In the genomic region with DNA sequence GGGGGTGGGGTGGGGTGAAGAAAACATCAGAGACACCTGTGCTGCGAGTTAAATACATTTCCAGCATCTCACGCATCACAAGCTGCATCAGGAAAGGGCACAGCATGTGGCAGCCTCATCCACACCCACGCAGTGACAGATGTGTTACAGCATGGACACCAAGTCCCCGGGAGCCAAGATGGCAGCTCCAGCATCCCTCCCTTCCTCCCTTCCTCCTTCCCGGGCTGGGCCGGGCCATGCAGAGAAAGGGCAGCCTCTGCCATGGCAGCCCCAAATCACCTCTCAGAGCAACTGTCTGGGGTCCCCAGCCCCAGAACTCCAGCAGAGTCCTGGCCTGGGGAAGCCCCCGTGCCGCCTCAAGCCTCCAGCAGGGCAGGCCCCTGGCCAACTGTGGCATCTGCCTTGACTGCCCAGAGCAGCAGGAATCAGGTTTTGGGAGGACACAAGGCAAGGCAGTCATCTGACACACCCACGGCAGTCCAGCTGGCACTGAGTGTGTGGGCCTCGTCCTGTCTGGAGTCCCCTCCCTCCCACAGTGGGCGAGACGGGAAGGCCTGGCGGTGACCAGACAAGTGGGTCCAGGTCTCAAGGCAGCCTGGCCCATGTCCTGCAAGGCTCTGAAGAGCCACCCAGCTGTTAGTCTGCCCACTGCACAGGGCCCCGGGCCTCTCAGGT, we compare ENCODE assay signal across 30 cellular contexts. TPM values are rescaled to one million over a fixed set of nuclear protein-coding genes. Genes with fewer than 3 reads are reported as not detected.
A peak's percentile ranks its signal among the peaks of the same experiment; 100 is the strongest.
DNase-seq lines count a peak whose midpoint lies in the region; ATAC-seq and TF ChIP-seq lines count a peak whose summit lies in the region.
"Had no signal": no experiment of that assay in that cellular context is flagged by ENCODE, and none has a peak within 500 bp of the region (broad histone marks: within the 10 kb centered on the region; RNA-seq: fewer than 3 reads in every experiment).

No MANE protein-coding gene starts in this region.

- no peak overlapping the region for H3K27ac Mint-ChIP-seq in endodermal cell
- H3K27ac Mint-ChIP-seq: activated CD4-positive, alpha-beta memory T cell treated with anti-CD3 and anti-CD28 coated beads, Interleukin-2, amount 10 ng/mL, durations not matched to agents 7 days and 5 days; activated naive CD4-positive, alpha-beta T cell treated with anti-CD3 and anti-CD28 coated beads, Interleukin-2, amount 50 U/mL, for 72 hours; activated T-helper 17 cell treated with anti-CD3 and anti-CD28 coated beads, Interleukin-2, amount 50 U/mL, for 72 hours; CD4-positive, alpha-beta T cell; dendritic cell treated with granulocyte-macrophage colony-stimulating factor and Interleukin-4, amounts not matched to agents 40 ng/mL and 50 ng/mL, for 4 days; immature natural killer cell; T-helper 1 cell treated with Interleukin-12 subunit alpha and Interleukin-12 subunit beta and Interleukin-4 antibody, amounts not matched to agents 30 μg/mL and 1 μg/mL, for 36 hours had no signal

- CTCF ChIA-PET in RWPE1 (lab: Yijun Ruan, JAX) = interaction anchor here (0.6 kb wide), 1 partner anchor 133 kb away, joined by 5 read pairs; no protein-coding TSS in a partner anchor

- WGBS in endodermal cell (ENCODE audit: insufficient coverage in 1 of 2, insufficient read length in 1 of 2), 2 experiments = 90 to 93% methylated on average over 10 to 14 of the region's 14 CpGs

- DNase-seq in CD1c-positive myeloid dendritic cell (ENCODE audit: extremely low spot score) (peak; percentile 29), RWPE1 (ENCODE audit: low spot score) (no peak), endodermal cell (peak; percentile 42), osteoblast (ENCODE audit: insufficient read length, low spot score, missing footprints) (peak; percentile 83), epidermal melanocyte (ENCODE audit: insufficient read length, low spot score) (no peak), A172 (ENCODE audit: low spot score) (no peak)
- DNase-seq: activated CD4-positive, alpha-beta memory T cell treated with anti-CD3 and anti-CD28 coated beads, Interleukin-2, amount 10 ng/mL, durations not matched to agents 7 days and 5 days; activated CD4-positive, alpha-beta T cell treated with anti-CD3 and anti-CD28 coated beads for 1 hour; aorta; CD4-positive, alpha-beta T cell; hippocampal formation; immature natural killer cell; IMR-90; naive B cell; NCI-H1092; NCI-H1930; NCI-H446 treated with DMSO at 0.1 percent for 48 hours; SK-N-SH; stimulated activated CD4-positive, alpha-beta T cell treated with anti-CD3 and anti-CD28 coated beads, Interleukin-12 subunit alpha, Interleukin-12 subunit beta, amount 100 ng/mL, for 4 hours; stimulated activated CD4-positive, alpha-beta T cell treated with anti-CD3 and anti-CD28 coated beads, Interleukin-4, amount 100 ng/mL, for 1 hour; upper lobe of right lung had no signal

- peak overlapping the region; percentile 38 for H3K27ac ChIP-seq in RWPE1
- H3K27ac ChIP-seq in endodermal cell (ENCODE audit: low read depth, low read length) = no peak overlapping the region
- H3K27ac ChIP-seq in osteoblast (ENCODE audit: low read depth, low read length) = no peak overlapping the region
- H3K27ac ChIP-seq: upper lobe of right lung had no signal

- H4K20me1 ChIP-seq in osteoblast (ENCODE audit: insufficient read depth, low read length) = peaks cover 6% of the 10 kb centered on the region

- H3K27me3 Mint-ChIP-seq in endodermal cell (ENCODE audit: insufficient read depth) = no peaks in the 10 kb centered on the region
- H3K27me3 Mint-ChIP-seq: activated CD4-positive, alpha-beta memory T cell treated with anti-CD3 and anti-CD28 coated beads, Interleukin-2, amount 10 ng/mL, durations not matched to agents 7 days and 5 days; activated T-helper 17 cell treated with anti-CD3 and anti-CD28 coated beads, Interleukin-2, amount 50 U/mL, for 72 hours; CD4-positive, alpha-beta T cell; naive B cell had no signal

- peaks cover 43% of the 10 kb centered on the region for H3K36me3 Mint-ChIP-seq in endodermal cell (ENCODE audit: low read depth)

- no peak overlapping the region for H3K4me3 ChIP-seq in endodermal cell (ENCODE audit: low read length)
- no peak overlapping the region for H3K4me3 ChIP-seq in osteoblast (ENCODE audit: insufficient read depth, low read length)
- H3K4me3 ChIP-seq: upper lobe of right lung had no signal

- H3K27me3 ChIP-seq in endodermal cell (ENCODE audit: control insufficient read depth, insufficient read depth, low read length, poor library complexity, severe bottlenecking) (no peaks in the 10 kb centered on the region), osteoblast (ENCODE audit: insufficient read depth, low read length) (no peaks in the 10 kb centered on the region)
- H3K27me3 ChIP-seq: upper lobe of right lung had no signal

- no peak overlapping the region for H3K4me3 Mint-ChIP-seq in endodermal cell
- H3K4me3 Mint-ChIP-seq: activated CD4-positive, alpha-beta memory T cell treated with anti-CD3 and anti-CD28 coated beads, Interleukin-2, amount 10 ng/mL, durations not matched to agents 7 days and 5 days; activated T-helper 17 cell treated with anti-CD3 and anti-CD28 coated beads, Interleukin-2, amount 50 U/mL, for 72 hours; CD4-positive, alpha-beta T cell; dendritic cell treated with granulocyte-macrophage colony-stimulating factor and Interleukin-4, amounts not matched to agents 40 ng/mL and 50 ng/mL, for 4 days; immature natural killer cell; naive B cell; T-helper 1 cell treated with Interleukin-12 subunit alpha and Interleukin-12 subunit beta and Interleukin-4 antibody, amounts not matched to agents 30 μg/mL and 1 μg/mL, for 36 hours had no signal

- no peaks in the 10 kb centered on the region for H3K9me3 Mint-ChIP-seq in endodermal cell
- H3K9me3 Mint-ChIP-seq: activated CD4-positive, alpha-beta memory T cell treated with anti-CD3 and anti-CD28 coated beads, Interleukin-2, amount 10 ng/mL, durations not matched to agents 7 days and 5 days; activated naive CD4-positive, alpha-beta T cell treated with anti-CD3 and anti-CD28 coated beads, Interleukin-2, amount 50 U/mL, for 72 hours; activated T-helper 17 cell treated with anti-CD3 and anti-CD28 coated beads, Interleukin-2, amount 50 U/mL, for 72 hours; CD4-positive, alpha-beta T cell; dendritic cell treated with granulocyte-macrophage colony-stimulating factor and Interleukin-4, amounts not matched to agents 40 ng/mL and 50 ng/mL, for 4 days; immature natural killer cell; naive B cell; T-helper 1 cell treated with Interleukin-12 subunit alpha and Interleukin-12 subunit beta and Interleukin-4 antibody, amounts not matched to agents 30 μg/mL and 1 μg/mL, for 36 hours had no signal

- H3K9ac ChIP-seq in endodermal cell (ENCODE audit: extremely low read depth, low read length, poor library complexity, severe bottlenecking) = no peak overlapping the region
- H3K9ac ChIP-seq: SK-N-SH had no signal

- no peak overlapping the region for H3K4me2 ChIP-seq in osteoblast (ENCODE audit: insufficient read depth, low read length)
- H3K4me2 ChIP-seq: SK-N-SH had no signal

- H2AFZ ChIP-seq in osteoblast (ENCODE audit: low read length) = no peak overlapping the region

- peaks cover 2% of the 10 kb centered on the region for H3K4me1 Mint-ChIP-seq in endodermal cell
- H3K4me1 Mint-ChIP-seq: activated T-helper 17 cell treated with anti-CD3 and anti-CD28 coated beads, Interleukin-2, amount 50 U/mL, for 72 hours had no signal

- peaks cover 46% of the 10 kb centered on the region for H3K36me3 ChIP-seq in endodermal cell (ENCODE audit: control insufficient read depth, insufficient read depth, low read length)
- peaks cover 47% of the 10 kb centered on the region for H3K36me3 ChIP-seq in osteoblast (ENCODE audit: insufficient read depth, low read length)

- H3K9me3 ChIP-seq in endodermal cell (ENCODE audit: control insufficient read depth, low read length) = no peaks in the 10 kb centered on the region
- no peaks in the 10 kb centered on the region for H3K9me3 ChIP-seq in osteoblast (ENCODE audit: low read depth, low read length)
- H3K9me3 ChIP-seq: SK-N-SH, upper lobe of right lung had no signal

- H3K4me1 ChIP-seq in endodermal cell (ENCODE audit: control insufficient read depth, insufficient read depth, low read length) (no peaks in the 10 kb centered on the region), osteoblast (ENCODE audit: insufficient read depth, low read length) (peaks cover 10% of the 10 kb centered on the region)

- no peaks in the 10 kb centered on the region for H3K79me2 ChIP-seq in osteoblast (ENCODE audit: insufficient read depth, low read length)

- POLR2A ChIA-PET in RWPE1 (lab: Yijun Ruan, JAX; ENCODE audit: low non-redundant PET) = interaction anchor here (0.6 kb wide), 1 partner anchor 21 kb away, joined by 8 read pairs; no protein-coding TSS in a partner anchor

- ATAC-seq in GM18861 (IDR thresholded peaks at IDR 0.05; ENCODE audit: unreplicated experiment) = no peak
- ATAC-seq: activated naive CD4-positive, alpha-beta T cell treated with anti-CD3 and anti-CD28 coated beads, Interleukin-2, amount 50 U/mL, for 72 hours; activated T-helper 17 cell treated with anti-CD3 and anti-CD28 coated beads, Interleukin-2, amount 50 U/mL, for 72 hours; left lobe of liver; upper lobe of right lung had no signal

- no peak for TF ChIP-seq CTCF in RWPE1 (conservative IDR thresholded peaks at IDR 0.05; ENCODE audit: low read depth)
- no peak for TF ChIP-seq CTCF in endodermal cell (conservative IDR thresholded peaks at IDR 0.05)
- TF ChIP-seq CTCF in osteoblast (IDR thresholded peaks at IDR 0.05; ENCODE audit: extremely low read depth, low read depth, low read length) = no peak

RNA-seq across cellular contexts. Expression of a gene that starts 6.2 kb away (rescaled TPM):
- total RNA-seq in endodermal cell = 10 to 100 TPM; 11.1 to 15.0 TPM
- polyA plus RNA-seq in endodermal cell (2013, experiment 1 of 2) = 8.3 TPM
- polyA plus RNA-seq in endodermal cell (2013, experiment 2 of 2) = 6.1 TPM
- not detected in 2 replicates for total RNA-seq in osteoblast
- total RNA-seq in A172 (2014; rRNA removed; shearing (Covaris generic)) = not detected in 2 replicates
- total RNA-seq: activated CD4-positive, alpha-beta memory T cell treated with anti-CD3 and anti-CD28 coated beads, Interleukin-2, amount 10 ng/mL, durations not matched to agents 7 days and 5 days had no signal

RNA-seq across cellular contexts. Expression of a gene that starts 17.6 kb away (rescaled TPM):
- 10 to 100 TPM; 49.9 to 59.7 TPM for total RNA-seq in endodermal cell
- 33.6 TPM for polyA plus RNA-seq in endodermal cell (2013, experiment 1 of 2)
- polyA plus RNA-seq in endodermal cell (2013, experiment 2 of 2) = 31.0 TPM
- 24.5 and 30.0 TPM in 2 replicates for total RNA-seq in osteoblast
- 26.4 and 29.8 TPM in 2 replicates for total RNA-seq in A172 (2014; rRNA removed; shearing (Covaris generic))

RNA-seq across cellular contexts. Expression of a gene that starts 26.5 kb away (rescaled TPM):
- total RNA-seq in endodermal cell (not detected), osteoblast (not detected in 2 replicates)
- polyA plus RNA-seq in endodermal cell (2013, experiment 1 of 2) = not detected
- not detected for polyA plus RNA-seq in endodermal cell (2013, experiment 2 of 2)
- total RNA-seq in A172 (2014; rRNA removed; shearing (Covaris generic)) = not detected in 2 replicates
- total RNA-seq: activated CD4-positive, alpha-beta memory T cell treated with anti-CD3 and anti-CD28 coated beads, Interleukin-2, amount 10 ng/mL, durations not matched to agents 7 days and 5 days; activated naive CD4-positive, alpha-beta T cell treated with anti-CD3 and anti-CD28 coated beads, Interleukin-2, amount 50 U/mL, for 72 hours; activated T-helper 17 cell treated with anti-CD3 and anti-CD28 coated beads, Interleukin-2, amount 50 U/mL, for 72 hours; aorta; CD4-positive, alpha-beta T cell; IMR-90; left lobe of liver; OCI-LY7; omental fat pad; renal cortical epithelial cell; upper lobe of right lung had no signal
- polyA plus RNA-seq: aorta, immature natural killer cell, IMR-90, SK-N-SH had no signal

Comparison
In these comparisons a context has a peak if more than half of its experiments do, and no peak if none do; other contexts are left out.
1. DNase-seq: peak in CD1c-positive myeloid dendritic cell (single experiment), endodermal cell (single experiment) and osteoblast (single experiment); none in RWPE1 (single experiment), epidermal melanocyte (single experiment) and A172 (single experiment).
2. RNA of a gene that starts 6.2 kb away (total RNA-seq): 11.1 to 15.0 TPM in endodermal cell; not detected in osteoblast and not detected in A172; every median in the first group is over 10 times any median in the second.